10 cellular contexts compared by ENCODE assay signal in genomic region chr22:44391481-44392445, GRCh38.
DNase-seq lines count a peak whose midpoint lies in the region; ATAC-seq and TF ChIP-seq lines count a peak whose summit lies in the region.
"Had no signal": no experiment of that assay in that cellular context is flagged by ENCODE, and none has a peak within 500 bp of the region (broad histone marks: within the 10 kb centered on the region; RNA-seq: fewer than 3 reads in every experiment).

No MANE protein-coding gene starts in this region.

- H3K9me3 Mint-ChIP-seq in osteocyte (ENCODE audit: unreplicated experiment), result no peaks in the 10 kb centered on the region
- H3K9me3 Mint-ChIP-seq: activated naive CD4-positive, alpha-beta T cell treated with anti-CD3 and anti-CD28 coated beads, Interleukin-2, amount 50 U/mL, for 24 hours had no signal

- no peak overlapping the region for H3K4me3 ChIP-seq in epithelial cell of esophagus (ENCODE audit: low read length)
- H3K4me3 ChIP-seq: cardiac muscle cell, tibial artery had no signal

- no peak overlapping the region for H3K27ac Mint-ChIP-seq in osteocyte (ENCODE audit: unreplicated experiment)
- H3K27ac Mint-ChIP-seq: activated naive CD4-positive, alpha-beta T cell treated with anti-CD3 and anti-CD28 coated beads, Interleukin-2, amount 50 U/mL, for 24 hours had no signal

- DNase-seq in DMS79 (lab: John Stamatoyannopoulos, UW) (peak; percentile 33), NCI-H187 treated with DMSO at 0.1 percent for 48 hours (lab: John Stamatoyannopoulos, UW) (peak; percentile 14), epithelial cell of esophagus (ENCODE audit: low read depth) (peak; percentile 64), osteocyte (ENCODE audit: extremely low spot score, unreplicated experiment) (peak; percentile 77), hypothalamus (lab: John Stamatoyannopoulos, UW) (no peak)

- H3K4me1 Mint-ChIP-seq in osteocyte (ENCODE audit: unreplicated experiment), result no peaks in the 10 kb centered on the region
- H3K4me1 Mint-ChIP-seq: activated naive CD4-positive, alpha-beta T cell treated with anti-CD3 and anti-CD28 coated beads, Interleukin-2, amount 50 U/mL, for 24 hours had no signal

- TF ChIP-seq CTCF in epithelial cell of esophagus (IDR thresholded peaks at IDR 0.05; ENCODE audit: insufficient read depth, low read depth, low read length, missing control alignments), result no peak
- TF ChIP-seq CTCF in osteocyte (IDR thresholded peaks at IDR 0.05), result no peak

- peaks cover 35% of the 10 kb centered on the region for H3K27me3 Mint-ChIP-seq in osteocyte (ENCODE audit: unreplicated experiment)
- H3K27me3 Mint-ChIP-seq: activated naive CD4-positive, alpha-beta T cell treated with anti-CD3 and anti-CD28 coated beads, Interleukin-2, amount 50 U/mL, for 24 hours had no signal

- ATAC-seq in GM18867 (IDR thresholded peaks at IDR 0.05; ENCODE audit: unreplicated experiment) (no peak), HG03378 (IDR thresholded peaks at IDR 0.05; ENCODE audit: unreplicated experiment) (no peak)

- H3K36me3 Mint-ChIP-seq in osteocyte (ENCODE audit: unreplicated experiment), result no peaks in the 10 kb centered on the region
- H3K36me3 Mint-ChIP-seq: activated naive CD4-positive, alpha-beta T cell treated with anti-CD3 and anti-CD28 coated beads, Interleukin-2, amount 50 U/mL, for 24 hours had no signal

- H3K4me3 Mint-ChIP-seq in osteocyte (ENCODE audit: unreplicated experiment), result no peak overlapping the region
- H3K4me3 Mint-ChIP-seq: activated naive CD4-positive, alpha-beta T cell treated with anti-CD3 and anti-CD28 coated beads, Interleukin-2, amount 50 U/mL, for 24 hours had no signal

Comparison
In these comparisons a context has a peak if more than half of its experiments do, and no peak if none do; other contexts are left out.
1. DNase-seq: peak in DMS79 (single experiment), NCI-H187 treated with DMSO at 0.1 percent for 48 hours (single experiment), epithelial cell of esophagus (single experiment) and osteocyte (single experiment); none in hypothalamus (0 of 51).